Comparison of ENCODE assay signal across 1 cellular context in genomic region chr3:13525827-13526625, GRCh38.
TF ChIP-seq lines count a peak whose summit lies in the region.

No MANE protein-coding gene starts in this region.

TF ChIP-seq in H1, 55 proteins besides CTCF, POLR2A, EP300 and RAD21:
- TF ChIP-seq YY1 (IDR thresholded peaks at IDR 0.05; ENCODE audit: low read depth, low read length) (0 out of 2 replicates have a peak, but pooled peaks have one; percentile 34), CEBPB (IDR thresholded peaks at IDR 0.05; ENCODE audit: low read depth, low read length) (no peak)
